ENCODE assay signal across 8 cellular contexts in genomic region chr6:118934461-118935330, GRCh38. TPM values are rescaled to one million over a fixed set of nuclear protein-coding genes. Genes with fewer than 3 reads are reported as not detected.
DNase-seq lines count a peak whose midpoint lies in the region; ATAC-seq and TF ChIP-seq lines count a peak whose summit lies in the region.

Gene MCM9 (minus strand): TSS chr6:118935159. CDS start chr6:118931723, 3,436 bp downstream.

- peak within 1 kb of the TSS; percentile 85 for H3K4me3 ChIP-seq in ovary
- peak within 1 kb of the TSS; percentile 77 for H3K4me3 ChIP-seq in thymus (ENCODE audit: low read length)

- H3K27me3 Mint-ChIP-seq in activated naive CD8-positive, alpha-beta T cell, result no peaks in the 10 kb centered on the region

- peak; percentile 95 for DNase-seq in GM10266 (ENCODE audit: extremely low spot score)
- DNase-seq in NCI-H1048 (lab: John Stamatoyannopoulos, UW), result peak; percentile 71
- DNase-seq in SKM-1 treated with dmso at 0.1 percent for 144 hours (lab: John Stamatoyannopoulos, UW; ENCODE audit: unreplicated experiment), result peak; percentile 90
- peak; percentile 51 to 95 (median 88) for DNase-seq in head of caudate nucleus
- peak; percentile 68 to 89 (median 80) for DNase-seq in ovary

- no peak for TF ChIP-seq EP300 in ovary (IDR thresholded peaks at IDR 0.05)

- H3K36me3 ChIP-seq in ovary (no peaks in the 10 kb centered on the region), thymus (ENCODE audit: control insufficient read depth, insufficient read depth) (peaks cover 6% of the 10 kb centered on the region)

- peaks cover 28% of the 10 kb centered on the region for H3K36me3 Mint-ChIP-seq in activated naive CD8-positive, alpha-beta T cell

- H3K9me3 Mint-ChIP-seq in activated naive CD8-positive, alpha-beta T cell (ENCODE audit: low read depth), result no peaks in the 10 kb centered on the region

- intact Hi-C loops in head of caudate nucleus (cut with DNase I), result loop anchor here (2.0 kb wide), 1 partner anchor 40 kb away; the partner anchor contains the start of gene ASF1A
- intact Hi-C loops in ovary (cut with DNase I), result no loop called here

- WGBS in ovary, 3 donors, result 0% methylated on average over 90 to 94 of the region's 95 CpGs
- WGBS in thymus, result under 1% methylated on average over 95 of the region's 95 CpGs

- peak; percentile 95 for ATAC-seq in HG02588 (IDR thresholded peaks at IDR 0.05; ENCODE audit: unreplicated experiment)

- H3K9me3 ChIP-seq in ovary (no peaks in the 10 kb centered on the region), thymus (ENCODE audit: control insufficient read depth) (no peaks in the 10 kb centered on the region)

- H3K27me3 ChIP-seq in ovary, result no peaks in the 10 kb centered on the region
- no peaks in the 10 kb centered on the region for H3K27me3 ChIP-seq in thymus (ENCODE audit: control insufficient read depth, insufficient read depth)

- H3K27ac ChIP-seq in ovary, result peak within 1 kb of the TSS; percentile 45 to 90
- peak within 1 kb of the TSS; percentile 98 for H3K27ac ChIP-seq in thymus (ENCODE audit: low read depth)

- H3K27ac Mint-ChIP-seq in activated naive CD8-positive, alpha-beta T cell, result peak within 1 kb of the TSS; percentile 90

- no peaks in the 10 kb centered on the region for H3K4me1 ChIP-seq in ovary (ENCODE audit: insufficient read depth)
- H3K4me1 ChIP-seq in thymus (ENCODE audit: control insufficient read depth, insufficient read depth, low read length), result peaks cover 5% of the 10 kb centered on the region

- peak within 1 kb of the TSS; percentile 91 for H3K4me3 Mint-ChIP-seq in activated naive CD8-positive, alpha-beta T cell

- TF ChIP-seq CTCF in GM10266 (IDR thresholded peaks at IDR 0.05; ENCODE audit: control insufficient read depth, insufficient read depth, low read depth, missing control alignments), result no peak
- TF ChIP-seq CTCF in ovary (IDR thresholded peaks at IDR 0.05), result no peak

- H3K4me1 Mint-ChIP-seq in activated naive CD8-positive, alpha-beta T cell (ENCODE audit: low read depth), result peaks cover 49% of the 10 kb centered on the region

- TF ChIP-seq POLR2A in ovary (IDR thresholded peaks at IDR 0.05), result no peak

RNA-seq across cellular contexts. Expression of gene MCM9, which starts in this region (rescaled TPM):
- total RNA-seq in ovary, result 10 to 100 TPM in 6 of 7 donors, 1 to 10 TPM in 1; 7.9 to 17.5 (median 11.6) TPM
- polyA plus RNA-seq in ovary, result 1 to 10 TPM; 5.5 to 6.7 TPM
- polyA plus RNA-seq in thymus, result 7.6 TPM

Comparison
In these comparisons a context has a peak if more than half of its experiments do, and no peak if none do; other contexts are left out.
1. Peak in every context shown above with its lines: DNase-seq, ATAC-seq, H3K4me3 ChIP-seq and H3K27ac ChIP-seq.